In genomic region chrX:19758536-19758935, GRCh38 we compare ENCODE assay signal across 10 cellular contexts.
DNase-seq lines count a peak whose midpoint lies in the region; ATAC-seq, FAIRE-seq and TF ChIP-seq lines count a peak whose summit lies in the region.
"Had no signal": no experiment of that assay in that cellular context is flagged by ENCODE, and none has a peak within 500 bp of the region (broad histone marks: within the 10 kb centered on the region; RNA-seq: fewer than 3 reads in every experiment).

No MANE protein-coding gene starts in this region.

- WGBS in K562 (ENCODE audit: insufficient coverage, low coverage, missing lambda C conversion rate): 0% methylated on average over 4 of the region's 4 CpGs

- no peak overlapping the region for H2AFZ ChIP-seq in K562 (ENCODE audit: low read depth, low read length)

- intact Hi-C loops in K562 (cut with micrococcal nuclease): no loop called here

- H3K9me3 ChIP-seq in BLaER1 treated with 17β-estradiol and CSF1 and Interleukin-3, amounts not matched to agents 10 nM and 100 nM (replicated peaks in 1 of 11): peaks cover 16 to 26% (median 20%) of the 10 kb centered on the region in 11 experiments; a peak in 21 of 22 replicates
- no peaks in the 10 kb centered on the region for H3K9me3 ChIP-seq in K562 (replicated peaks; ENCODE audit: control insufficient read depth, insufficient read depth, low read depth, low read length)
- H3K9me3 ChIP-seq: body of pancreas had no signal

- TF ChIP-seq RAD21 in K562 (CRISPR knock-in tag; conservative IDR thresholded peaks at IDR 0.05 in 1 of 2, IDR thresholded peaks at IDR 0.05 in 1 of 2): no peak

- DNase-seq in NCI-H1930 (lab: John Stamatoyannopoulos, UW): peak; percentile 35 to 56
- peak in 1 of 4 experiments; percentile 5 for DNase-seq in K562 (ENCODE audit: extremely low read depth in 1 of 4, low spot score in 3 of 4)
- no peak for DNase-seq in putamen (ENCODE audit: low spot score)
- DNase-seq in nucleus accumbens (lab: John Stamatoyannopoulos, UW): no peak
- DNase-seq in kidney glomerular epithelial cell (lab: John Stamatoyannopoulos, UW): no peak
- DNase-seq: activated CD4-positive, alpha-beta T cell treated with anti-CD3 and anti-CD28 coated beads for 4 hours; body of pancreas had no signal

- H3K9ac ChIP-seq in BLaER1 treated with 17β-estradiol and CSF1 and Interleukin-3, amounts not matched to agents 10 nM and 100 nM: no peak overlapping the region
- H3K9ac ChIP-seq in K562 (ENCODE audit: insufficient read depth in 1 of 2, low read depth in 2 of 2, low read length in 2 of 2): no peak overlapping the region

- H4K20me1 ChIP-seq in BLaER1 treated with 17β-estradiol and CSF1 and Interleukin-3, amounts not matched to agents 10 nM and 100 nM: peaks cover 0 to 9% (median 0%) of the 10 kb centered on the region in 11 experiments; a peak in 4 of 22 replicates
- no peaks in the 10 kb centered on the region for H4K20me1 ChIP-seq in K562 (replicated peaks; ENCODE audit: control insufficient read depth, insufficient read depth, low read length)

- no peaks in the 10 kb centered on the region for H3K9me1 ChIP-seq in K562 (ENCODE audit: control insufficient read depth, insufficient read depth, low read length)

- BruUV-seq in K562 (replicated peaks; lab: Mats Ljungman, UMichigan): no TSS peak

- H3K27me3 ChIP-seq in BLaER1 treated with 17β-estradiol and CSF1 and Interleukin-3, amounts not matched to agents 10 nM and 100 nM: no peaks in the 10 kb centered on the region
- H3K27me3 ChIP-seq in K562 (ENCODE audit: control insufficient read depth in 2 of 2, insufficient read depth in 2 of 2, low read length in 2 of 2): no peaks in the 10 kb centered on the region
- H3K27me3 ChIP-seq: body of pancreas had no signal

- CTCF ChIA-PET in K562 (lab: Yijun Ruan, JAX; ENCODE audit: low intra/inter-chr PET ratio): no interaction called here

- TF ChIP-seq POLR2A in K562 (conservative IDR thresholded peaks at IDR 0.05): no peak

- TF ChIP-seq EP300 in K562 (IDR thresholded peaks at IDR 0.05; ENCODE audit: low read length): no peak

- H3K79me2 ChIP-seq in K562 (ENCODE audit: control insufficient read depth, insufficient read depth, low read length): no peaks in the 10 kb centered on the region

- in situ Hi-C loops in K562 (cut with MboI): no loop called here

- peaks cover 5 to 20% (median 13%) of the 10 kb centered on the region in 11 experiments; a peak in 12 of 22 replicates for H3K36me3 ChIP-seq in BLaER1 treated with 17β-estradiol and CSF1 and Interleukin-3, amounts not matched to agents 10 nM and 100 nM
- no peaks in the 10 kb centered on the region for H3K36me3 ChIP-seq in K562 (ENCODE audit: control insufficient read depth, insufficient read depth, low read length)

- POLR2A ChIA-PET in K562 (lab: Yijun Ruan, JAX): interaction anchor here (0.6 to 1.1 kb wide), 2 partner anchors 17 to 322 kb away, joined by 3 read pairs; no protein-coding TSS in a partner anchor

- H3K27ac ChIP-seq in BLaER1 treated with 17β-estradiol and CSF1 and Interleukin-3, amounts not matched to agents 10 nM and 100 nM: no peak overlapping the region; a peak in 2 of 22 replicates
- no peak overlapping the region for H3K27ac ChIP-seq in K562 (ENCODE audit: extremely low read depth, low read depth, low read length)
- H3K27ac ChIP-seq: body of pancreas had no signal

- H3K4me1 ChIP-seq in BLaER1 treated with 17β-estradiol and CSF1 and Interleukin-3, amounts not matched to agents 10 nM and 100 nM: peaks cover 38 to 60% (median 53%) of the 10 kb centered on the region in 10 experiments
- no peaks in the 10 kb centered on the region for H3K4me1 ChIP-seq in K562 (replicated peaks in 1 of 2; ENCODE audit: control insufficient read depth in 2 of 2, insufficient read depth in 2 of 2, low read length in 2 of 2)
- H3K4me1 ChIP-seq: body of pancreas had no signal

- no peak for FAIRE-seq in K562 (lab: Jason Lieb, UNC)

- ATAC-seq in GM18867 (IDR thresholded peaks at IDR 0.05; ENCODE audit: unreplicated experiment) (peak; percentile 41), K562 (no peak), HG02759 (IDR thresholded peaks at IDR 0.05; ENCODE audit: unreplicated experiment) (no peak)
- ATAC-seq: body of pancreas had no signal

- H3K4me3 ChIP-seq in BLaER1 treated with 17β-estradiol and CSF1 and Interleukin-3, amounts not matched to agents 10 nM and 100 nM: no peak overlapping the region
- H3K4me3 ChIP-seq in K562: no peak overlapping the region
- H3K4me3 ChIP-seq: body of pancreas had no signal

- peak overlapping the region in 9 of 11 experiments; percentile 2 to 62 (median 39); a peak in 14 of 22 replicates for H3K4me2 ChIP-seq in BLaER1 treated with 17β-estradiol and CSF1 and Interleukin-3, amounts not matched to agents 10 nM and 100 nM
- no peak overlapping the region for H3K4me2 ChIP-seq in K562 (ENCODE audit: insufficient read depth, low read length)

- TF ChIP-seq CTCF in K562 (IDR thresholded peaks at IDR 0.05 in 2 of 3, conservative IDR thresholded peaks at IDR 0.05 in 1 of 3; ENCODE audit: insufficient read depth in 2 of 3, low read depth in 1 of 3, low read length in 3 of 3): no peak

TF ChIP-seq in K562, 482 proteins besides CTCF, POLR2A, EP300 and RAD21:
- TF ChIP-seq PBX2 (CRISPR knock-in tag; IDR thresholded peaks at IDR 0.05; ENCODE audit: low read depth): no peak
- TF ChIP-seq PBX2 (tag; conservative IDR thresholded peaks at IDR 0.05; ENCODE audit: low read depth): 0 out of 2 replicates have a peak, but pooled peaks have one; percentile 40
- TF ChIP-seq, protein P1, sequence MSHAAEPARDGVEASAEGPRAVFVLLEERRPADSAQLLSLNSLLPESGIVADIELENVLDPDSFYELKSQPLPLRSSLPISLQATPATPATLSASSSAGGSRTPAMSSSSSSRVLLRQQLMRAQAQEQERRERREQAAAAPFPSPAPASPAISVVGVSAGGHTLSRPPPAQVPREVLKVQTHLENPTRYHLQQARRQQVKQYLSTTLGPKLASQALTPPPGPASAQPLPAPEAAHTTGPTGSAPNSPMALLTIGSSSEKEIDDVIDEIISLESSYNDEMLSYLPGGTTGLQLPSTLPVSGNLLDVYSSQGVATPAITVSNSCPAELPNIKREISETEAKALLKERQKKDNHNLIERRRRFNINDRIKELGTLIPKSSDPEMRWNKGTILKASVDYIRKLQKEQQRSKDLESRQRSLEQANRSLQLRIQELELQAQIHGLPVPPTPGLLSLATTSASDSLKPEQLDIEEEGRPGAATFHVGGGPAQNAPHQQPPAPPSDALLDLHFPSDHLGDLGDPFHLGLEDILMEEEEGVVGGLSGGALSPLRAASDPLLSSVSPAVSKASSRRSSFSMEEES (CRISPR knock-in tag; IDR thresholded peaks at IDR 0.05): peak; percentile 57
- 0 out of 2 replicates have a peak, but pooled peaks have one; percentile 49 for TF ChIP-seq BHLHE40 (IDR thresholded peaks at IDR 0.05; ENCODE audit: low read length)
- TF ChIP-seq MEIS2 (IDR thresholded peaks at IDR 0.05; ENCODE audit: partially characterized antibody): peak; percentile 14
- TF ChIP-seq, protein P2, sequence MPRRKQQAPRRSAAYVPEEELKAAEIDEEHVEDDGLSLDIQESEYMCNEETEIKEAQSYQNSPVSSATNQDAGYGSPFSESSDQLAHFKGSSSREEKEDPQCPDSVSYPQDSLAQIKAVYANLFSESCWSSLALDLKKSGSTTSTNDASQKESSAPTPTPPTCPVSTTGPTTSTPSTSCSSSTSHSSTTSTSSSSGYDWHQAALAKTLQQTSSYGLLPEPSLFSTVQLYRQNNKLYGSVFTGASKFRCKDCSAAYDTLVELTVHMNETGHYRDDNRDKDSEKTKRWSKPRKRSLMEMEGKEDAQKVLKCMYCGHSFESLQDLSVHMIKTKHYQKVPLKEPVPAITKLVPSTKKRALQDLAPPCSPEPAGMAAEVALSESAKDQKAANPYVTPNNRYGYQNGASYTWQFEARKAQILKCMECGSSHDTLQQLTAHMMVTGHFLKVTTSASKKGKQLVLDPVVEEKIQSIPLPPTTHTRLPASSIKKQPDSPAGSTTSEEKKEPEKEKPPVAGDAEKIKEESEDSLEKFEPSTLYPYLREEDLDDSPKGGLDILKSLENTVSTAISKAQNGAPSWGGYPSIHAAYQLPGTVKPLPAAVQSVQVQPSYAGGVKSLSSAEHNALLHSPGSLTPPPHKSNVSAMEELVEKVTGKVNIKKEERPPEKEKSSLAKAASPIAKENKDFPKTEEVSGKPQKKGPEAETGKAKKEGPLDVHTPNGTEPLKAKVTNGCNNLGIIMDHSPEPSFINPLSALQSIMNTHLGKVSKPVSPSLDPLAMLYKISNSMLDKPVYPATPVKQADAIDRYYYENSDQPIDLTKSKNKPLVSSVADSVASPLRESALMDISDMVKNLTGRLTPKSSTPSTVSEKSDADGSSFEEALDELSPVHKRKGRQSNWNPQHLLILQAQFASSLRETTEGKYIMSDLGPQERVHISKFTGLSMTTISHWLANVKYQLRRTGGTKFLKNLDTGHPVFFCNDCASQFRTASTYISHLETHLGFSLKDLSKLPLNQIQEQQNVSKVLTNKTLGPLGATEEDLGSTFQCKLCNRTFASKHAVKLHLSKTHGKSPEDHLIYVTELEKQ (CRISPR knock-in tag; IDR thresholded peaks at IDR 0.05): no peak

Comparison
In these comparisons a context has a peak if more than half of its experiments do, and no peak if none do; other contexts are left out.
1. DNase-seq: peak in NCI-H1930 (2 of 2); none in putamen (single experiment), nucleus accumbens (0 of 56) and kidney glomerular epithelial cell (single experiment).